Comparison of ENCODE assay signal across 24 cellular contexts in genomic region chr5:139052975-139053374, GRCh38.
"Had no signal": no experiment of that assay in that cellular context is flagged by ENCODE, and none has a peak within 500 bp of the region (broad histone marks: within the 10 kb centered on the region; RNA-seq: fewer than 3 reads in every experiment).

No MANE protein-coding gene starts in this region.

- H3K27me3 ChIP-seq: SJSA1 had no signal

- H3K4me3 ChIP-seq: SJSA1, SK-N-MC had no signal

- H3K9me3 ChIP-seq: SJSA1 had no signal

- H3K36me3 ChIP-seq: SJSA1 had no signal

- H3K27ac ChIP-seq: HL-60, SJSA1, SK-N-MC had no signal

- DNase-seq: KBM-7, MV-4-11, NCI-H1048, NCI-H1105, NCI-H1417, NCI-H1436 treated with DMSO at 0.1 percent for 48 hours, NCI-H1694, NCI-H187 treated with DMSO at 0.1 percent for 48 hours, NCI-H2029 treated with DMSO at 0.1 percent for 48 hours, NCI-H2107, NCI-H2171 treated with DMSO at 0.1 percent for 48 hours, NCI-H345, NCI-H446 treated with DMSO at 0.1 percent for 48 hours, NCI-H510A treated with DMSO at 0.1 percent for 48 hours, NCI-H526, NCI-H774, Right ventricle myocardium superior, RPMI8226, SIG-M5 had no signal

- H3K4me1 ChIP-seq: SJSA1 had no signal

- FAIRE-seq: HTR-8/SVneo, RCC 7860 had no signal
